8 cellular contexts compared by ENCODE assay signal in the genomic region with DNA sequence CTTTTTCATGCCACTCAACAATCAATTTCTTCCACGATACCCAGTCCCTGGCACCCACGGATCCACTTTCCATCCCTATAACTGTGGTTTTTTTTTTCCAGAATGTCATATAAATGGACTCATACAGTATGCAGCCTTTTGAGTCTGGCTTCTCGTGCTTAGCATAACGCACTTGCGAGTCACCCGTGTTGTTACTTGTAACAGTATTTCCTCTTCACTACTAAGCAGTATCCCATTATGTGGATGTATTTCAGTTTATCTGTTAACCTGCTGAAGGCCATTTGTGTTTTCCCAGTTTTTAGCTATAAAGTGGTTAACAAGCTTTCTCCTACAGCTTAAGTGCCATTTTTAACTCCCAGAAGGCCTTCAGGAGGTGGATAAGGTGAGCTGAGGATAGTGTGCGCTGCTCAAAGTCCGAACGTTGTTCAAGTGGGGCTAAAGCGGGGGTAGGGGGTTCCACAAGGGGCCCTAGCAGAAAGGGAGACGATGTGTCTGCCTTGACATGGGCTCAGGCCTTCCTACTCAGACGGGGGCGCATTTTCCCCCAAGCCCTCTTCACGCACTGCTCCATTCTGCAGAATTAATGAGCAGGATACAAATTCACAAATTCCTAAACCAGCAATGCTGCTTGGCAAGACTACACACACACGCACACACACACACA. TPM values are rescaled to one million over a fixed set of nuclear protein-coding genes. Genes with fewer than 3 reads are reported as not detected.
A peak's percentile ranks its signal among the peaks of the same experiment; 100 is the strongest.
DNase-seq lines count a peak whose midpoint lies in the region; ATAC-seq and TF ChIP-seq lines count a peak whose summit lies in the region.

No MANE protein-coding gene starts in this region.

- H3K27ac Mint-ChIP-seq in activated T-helper 1 cell treated with anti-CD3 and anti-CD28 coated beads, Interleukin-12 subunit alpha, Interleukin-12 subunit beta, Interleukin-2, Interleukin-4 antibody, amounts not matched to agents 30 ng/mL and 10 ng/mL and 1 ng/mL, durations not matched to agents 14 hours and 24 hours and 36 hours: peak overlapping the region; percentile 98
- peak overlapping the region; percentile 94 for H3K27ac Mint-ChIP-seq in glutamatergic neuron (ENCODE audit: unreplicated experiment)

- H3K23ac ChIP-seq in trophoblast cell (ENCODE audit: low read length): peak overlapping the region; percentile 50

- no peak overlapping the region for H2BK12ac ChIP-seq in trophoblast cell (ENCODE audit: low read length)

- H2BK120ac ChIP-seq in trophoblast cell (ENCODE audit: insufficient read depth, low read length, poor library complexity): no peak overlapping the region

- H4K12ac ChIP-seq in trophoblast cell (ENCODE audit: low read depth, low read length): no peak overlapping the region

- no peak overlapping the region for H2AK5ac ChIP-seq in trophoblast cell (ENCODE audit: low read length)

- no CpG with 5 or more reads among the region's 15 CpGs for WGBS in trophoblast cell (ENCODE audit: extremely low coverage, insufficient coverage, insufficient read length)

- H3K4me1 ChIP-seq in trophoblast cell (ENCODE audit: control insufficient read depth in 1 of 2, insufficient read depth in 2 of 2, low read length in 2 of 2): peaks cover 0 to 6% of the 10 kb centered on the region in 2 experiments

- peak overlapping the region; percentile 91 for H3K4me3 ChIP-seq in trophoblast cell (ENCODE audit: low read depth, low read length)

- no peak overlapping the region for H4K8ac ChIP-seq in trophoblast cell (ENCODE audit: low read depth, low read length)

- ATAC-seq in Right ventricle myocardium inferior: peak; percentile 11

- H3K9me3 Mint-ChIP-seq in activated T-helper 1 cell treated with anti-CD3 and anti-CD28 coated beads, Interleukin-12 subunit alpha, Interleukin-12 subunit beta, Interleukin-2, Interleukin-4 antibody, amounts not matched to agents 30 ng/mL and 10 ng/mL and 1 ng/mL, durations not matched to agents 14 hours and 24 hours and 36 hours: no peaks in the 10 kb centered on the region
- peaks cover 6% of the 10 kb centered on the region for H3K9me3 Mint-ChIP-seq in glutamatergic neuron (ENCODE audit: unreplicated experiment)

- H2AFZ ChIP-seq in trophoblast cell (ENCODE audit: insufficient read depth, low read length, poor library complexity): peak overlapping the region; percentile 47

- H3K4me1 Mint-ChIP-seq in activated T-helper 1 cell treated with anti-CD3 and anti-CD28 coated beads, Interleukin-12 subunit alpha, Interleukin-12 subunit beta, Interleukin-2, Interleukin-4 antibody, amounts not matched to agents 30 ng/mL and 10 ng/mL and 1 ng/mL, durations not matched to agents 14 hours and 24 hours and 36 hours (ENCODE audit: low read depth): peaks cover 71% of the 10 kb centered on the region
- peaks cover 30% of the 10 kb centered on the region for H3K4me1 Mint-ChIP-seq in glutamatergic neuron (ENCODE audit: low read depth, unreplicated experiment)

- peak overlapping the region; percentile 81 for H3K14ac ChIP-seq in trophoblast cell (ENCODE audit: low read length)

- peak overlapping the region; percentile 58 for H3K18ac ChIP-seq in trophoblast cell (ENCODE audit: low read length)

- peaks cover 26% of the 10 kb centered on the region for H3K36me3 Mint-ChIP-seq in activated T-helper 1 cell treated with anti-CD3 and anti-CD28 coated beads, Interleukin-12 subunit alpha, Interleukin-12 subunit beta, Interleukin-2, Interleukin-4 antibody, amounts not matched to agents 30 ng/mL and 10 ng/mL and 1 ng/mL, durations not matched to agents 14 hours and 24 hours and 36 hours (ENCODE audit: low read depth)
- no peaks in the 10 kb centered on the region for H3K36me3 Mint-ChIP-seq in glutamatergic neuron (ENCODE audit: unreplicated experiment)

- H3K9ac ChIP-seq in trophoblast cell (ENCODE audit: low read length): peak overlapping the region; percentile 96

- no peak overlapping the region for H2BK5ac ChIP-seq in trophoblast cell (ENCODE audit: low read depth, low read length, poor library complexity)

- H3K27me3 Mint-ChIP-seq in activated T-helper 1 cell treated with anti-CD3 and anti-CD28 coated beads, Interleukin-12 subunit alpha, Interleukin-12 subunit beta, Interleukin-2, Interleukin-4 antibody, amounts not matched to agents 30 ng/mL and 10 ng/mL and 1 ng/mL, durations not matched to agents 14 hours and 24 hours and 36 hours (ENCODE audit: insufficient read depth): no peaks in the 10 kb centered on the region
- peaks cover 4% of the 10 kb centered on the region for H3K27me3 Mint-ChIP-seq in glutamatergic neuron (ENCODE audit: unreplicated experiment)

- peaks cover 13% of the 10 kb centered on the region for H3K79me2 ChIP-seq in trophoblast cell (ENCODE audit: control insufficient read depth, insufficient read depth, low read length, poor library complexity)

- H3K4me3 Mint-ChIP-seq in activated T-helper 1 cell treated with anti-CD3 and anti-CD28 coated beads, Interleukin-12 subunit alpha, Interleukin-12 subunit beta, Interleukin-2, Interleukin-4 antibody, amounts not matched to agents 30 ng/mL and 10 ng/mL and 1 ng/mL, durations not matched to agents 14 hours and 24 hours and 36 hours: peak overlapping the region; percentile 94
- peak overlapping the region; percentile 94 for H3K4me3 Mint-ChIP-seq in glutamatergic neuron (ENCODE audit: unreplicated experiment)

- TF ChIP-seq CTCF in glutamatergic neuron (IDR thresholded peaks at IDR 0.05; ENCODE audit: partially characterized antibody, unreplicated experiment): no peak

- H3K79me1 ChIP-seq in trophoblast cell (ENCODE audit: low read length): peaks cover 13% of the 10 kb centered on the region

- peak overlapping the region; percentile 88 for H4K91ac ChIP-seq in trophoblast cell (ENCODE audit: low read depth, low read length)

- peak overlapping the region; percentile 95 for H3K4me2 ChIP-seq in trophoblast cell (ENCODE audit: low read length)

- H3K27ac ChIP-seq in KOPT-K1 (ENCODE audit: low read depth, low read length, poor library complexity, severe bottlenecking): peak overlapping the region; percentile 92
- peak overlapping the region; percentile 83 for H3K27ac ChIP-seq in trophoblast cell (ENCODE audit: low read depth, low read length)

- DNase-seq in Right ventricle myocardium inferior (ENCODE audit: missing footprints): no peak
- DNase-seq in cardiac septum (ENCODE audit: low spot score): no peak
- peak; percentile 13 for DNase-seq in activated T-helper 1 cell treated with anti-CD3 and anti-CD28 coated beads, Interleukin-12 subunit alpha, Interleukin-12 subunit beta, Interleukin-2, Interleukin-4 antibody, amounts not matched to agents 30 ng/mL and 10 ng/mL and 1 ng/mL, durations not matched to agents 14 hours and 24 hours and 36 hours (ENCODE audit: low spot score)
- DNase-seq in glutamatergic neuron: no peak
- peak; percentile 46 to 69 for DNase-seq in trophoblast cell
- no peak for DNase-seq in COLO829 (ENCODE audit: low spot score)
- no peak for DNase-seq in ecto neural progenitor cell (ENCODE audit: low spot score)

- no peaks in the 10 kb centered on the region for H3K9me3 ChIP-seq in KOPT-K1 (ENCODE audit: insufficient read depth, low read length, poor library complexity, severe bottlenecking)
- H3K9me3 ChIP-seq in trophoblast cell (ENCODE audit: insufficient read depth, low read depth, low read length): peaks cover 1% of the 10 kb centered on the region

- intact Hi-C loops in Right ventricle myocardium inferior (cut with DNase I): no loop called here
- intact Hi-C loops in cardiac septum (cut with DNase I): loop anchor here (1.0 kb wide), 1 partner anchor 48 kb away; no protein-coding TSS in a partner anchor
- intact Hi-C loops in activated T-helper 1 cell treated with anti-CD3 and anti-CD28 coated beads, Interleukin-12 subunit alpha, Interleukin-12 subunit beta, Interleukin-2, Interleukin-4 antibody, amounts not matched to agents 30 ng/mL and 10 ng/mL and 1 ng/mL, durations not matched to agents 14 hours and 24 hours and 36 hours (cut with micrococcal nuclease): loop anchor here (1.0 to 10.0 kb wide), 7 partner anchors 48 to 568 kb away; partner anchors contain the start of genes EFNA4, KRTCAP2, PBXIP1 and TRIM46

- H3K27me3 ChIP-seq in trophoblast cell (ENCODE audit: insufficient read depth, low read length): no peaks in the 10 kb centered on the region

- peak overlapping the region; percentile 17 for H3K4ac ChIP-seq in trophoblast cell (ENCODE audit: low read depth, low read length)

- H3K36me3 ChIP-seq in KOPT-K1 (ENCODE audit: insufficient read depth, low read length) (peaks cover 39% of the 10 kb centered on the region), trophoblast cell (ENCODE audit: control insufficient read depth in 1 of 2, insufficient read depth in 2 of 2, low read length in 2 of 2) (peaks cover 4 to 8% of the 10 kb centered on the region in 2 experiments)

RNA-seq across cellular contexts. Expression of gene ADAR, which starts 0.8 kb away (rescaled TPM):
- total RNA-seq in Right ventricle myocardium inferior (52.8 TPM), cardiac septum (54.1 TPM), glutamatergic neuron (ENCODE audit: unreplicated experiment) (166 TPM)
- total RNA-seq in activated T-helper 1 cell treated with anti-CD3 and anti-CD28 coated beads, Interleukin-12 subunit alpha, Interleukin-12 subunit beta, Interleukin-2, Interleukin-4 antibody, amounts not matched to agents 30 ng/mL and 10 ng/mL and 1 ng/mL, durations not matched to agents 14 hours and 24 hours and 36 hours: 299 and 301 TPM in 2 replicates
- polyA plus RNA-seq in trophoblast cell (2013): 68.1 and 71.9 TPM in 2 replicates

RNA-seq across cellular contexts. Expression of gene CHRNB2, which starts 39.6 kb away (rescaled TPM):
- total RNA-seq in Right ventricle myocardium inferior (not detected), cardiac septum (0.05 TPM), glutamatergic neuron (ENCODE audit: unreplicated experiment) (44.9 TPM)
- not detected in 2 replicates for total RNA-seq in activated T-helper 1 cell treated with anti-CD3 and anti-CD28 coated beads, Interleukin-12 subunit alpha, Interleukin-12 subunit beta, Interleukin-2, Interleukin-4 antibody, amounts not matched to agents 30 ng/mL and 10 ng/mL and 1 ng/mL, durations not matched to agents 14 hours and 24 hours and 36 hours
- polyA plus RNA-seq in trophoblast cell (2013): 0.04 and 0.08 TPM in 2 replicates

RNA-seq across cellular contexts. Expression of gene UBE2Q1, which starts 48.8 kb away (rescaled TPM):
- total RNA-seq in Right ventricle myocardium inferior (53.2 TPM), cardiac septum (65.5 TPM), glutamatergic neuron (ENCODE audit: unreplicated experiment) (80.5 TPM)
- total RNA-seq in activated T-helper 1 cell treated with anti-CD3 and anti-CD28 coated beads, Interleukin-12 subunit alpha, Interleukin-12 subunit beta, Interleukin-2, Interleukin-4 antibody, amounts not matched to agents 30 ng/mL and 10 ng/mL and 1 ng/mL, durations not matched to agents 14 hours and 24 hours and 36 hours: 93.3 and 106 TPM in 2 replicates
- 36.7 and 37.7 TPM in 2 replicates for polyA plus RNA-seq in trophoblast cell (2013)

Comparison
In these comparisons a context has a peak if more than half of its experiments do, and no peak if none do; other contexts are left out.
1. DNase-seq: peak in activated T-helper 1 cell treated with anti-CD3 and anti-CD28 coated beads, Interleukin-12 subunit alpha, Interleukin-12 subunit beta, Interleukin-2, Interleukin-4 antibody, amounts not matched to agents 30 ng/mL and 10 ng/mL and 1 ng/mL, durations not matched to agents 14 hours and 24 hours and 36 hours (single experiment) and trophoblast cell (2 of 2); none in Right ventricle myocardium inferior (single experiment), cardiac septum (single experiment), glutamatergic neuron (single experiment), COLO829 (single experiment) and ecto neural progenitor cell (single experiment).
2. RNA of gene CHRNB2, which starts 39.6 kb away (total RNA-seq): 44.9 TPM in glutamatergic neuron (single experiment); 0.05 TPM in cardiac septum (single experiment), not detected in Right ventricle myocardium inferior (single experiment) and not detected in activated T-helper 1 cell treated with anti-CD3 and anti-CD28 coated beads, Interleukin-12 subunit alpha, Interleukin-12 subunit beta, Interleukin-2, Interleukin-4 antibody, amounts not matched to agents 30 ng/mL and 10 ng/mL and 1 ng/mL, durations not matched to agents 14 hours and 24 hours and 36 hours; every median in the first group is over 10 times any median in the second.